ENCODE assay signal across 15 cellular contexts in genomic region chr3:149258714-149259113, GRCh38. TPM values are rescaled to one million over a fixed set of nuclear protein-coding genes. Genes with fewer than 3 reads are reported as not detected.
DNase-seq lines count a peak whose midpoint lies in the region; ATAC-seq and TF ChIP-seq lines count a peak whose summit lies in the region.
"Had no signal": no experiment of that assay in that cellular context is flagged by ENCODE, and none has a peak within 500 bp of the region (broad histone marks: within the 10 kb centered on the region; RNA-seq: fewer than 3 reads in every experiment).

No MANE protein-coding gene starts in this region.

- TF ChIP-seq CTCF in cardiac muscle cell (IDR thresholded peaks at IDR 0.05; ENCODE audit: low read depth, low read length): no peak

- peak overlapping the region in 1 of 2 experiments; percentile 26 for H3K23ac ChIP-seq in mesenchymal stem cell (ENCODE audit: low read length in 2 of 2)

- H2BK5ac ChIP-seq in mesenchymal stem cell (ENCODE audit: low read depth, low read length, poor library complexity, severe bottlenecking): no peak overlapping the region

- DNase-seq in cardiac muscle cell (ENCODE audit: low read depth in 1 of 2, low spot score in 1 of 2): no peak
- DNase-seq in left ventricle myocardium superior: no peak
- no peak for DNase-seq in SJCRH30
- no peak for DNase-seq in mesenchymal stem cell
- no peak for DNase-seq in sciatic nerve (ENCODE audit: low spot score)
- no peak for DNase-seq in GM19240 (ENCODE audit: insufficient read length, low spot score)
- DNase-seq in C1 segment of cervical spinal cord (lab: John Stamatoyannopoulos, UW): no peak
- DNase-seq: ACHN; CD4-positive, alpha-beta memory T cell; DND-41; GDM1 had no signal

- H3K4me1 ChIP-seq in cardiac muscle cell (ENCODE audit: low read depth): peaks cover 5% of the 10 kb centered on the region
- H3K4me1 ChIP-seq in SJCRH30: peaks cover 9% of the 10 kb centered on the region
- no peaks in the 10 kb centered on the region for H3K4me1 ChIP-seq in mesenchymal stem cell (ENCODE audit: control insufficient read depth, insufficient read depth, low read depth, low read length)

- peak overlapping the region; percentile 54 to 67 for H3K4ac ChIP-seq in mesenchymal stem cell (ENCODE audit: low read depth in 1 of 2, low read length in 2 of 2)

- H3K18ac ChIP-seq in mesenchymal stem cell (ENCODE audit: low read depth in 1 of 2, low read length in 2 of 2): peak overlapping the region; percentile 82 to 92

- peak overlapping the region; percentile 98 to 99 for H2BK12ac ChIP-seq in mesenchymal stem cell (ENCODE audit: low read length in 2 of 2)

- peak overlapping the region; percentile 97 for H4K91ac ChIP-seq in mesenchymal stem cell (ENCODE audit: low read length)

- H4K8ac ChIP-seq in mesenchymal stem cell (ENCODE audit: low read length): peak overlapping the region; percentile 89

- peak overlapping the region in 1 of 2 experiments; percentile 88 for H3K14ac ChIP-seq in mesenchymal stem cell (ENCODE audit: low read length in 2 of 2)

- H3K27me3 ChIP-seq in cardiac muscle cell (no peaks in the 10 kb centered on the region), SJCRH30 (no peaks in the 10 kb centered on the region), mesenchymal stem cell (ENCODE audit: control insufficient read depth in 1 of 2, insufficient read depth in 1 of 2, low read length in 2 of 2) (no peaks in the 10 kb centered on the region)
- H3K27me3 ChIP-seq: BLaER1 treated with 17β-estradiol and CSF1 and Interleukin-3, amounts not matched to agents 10 nM and 100 nM had no signal

- intact Hi-C loops in left ventricle myocardium superior (cut with micrococcal nuclease) (no loop called here), sciatic nerve (cut with DNase I) (no loop called here)

- H3K79me1 ChIP-seq in mesenchymal stem cell (replicated peaks; ENCODE audit: low read length, poor library complexity, severe bottlenecking): no peaks in the 10 kb centered on the region

- no peak overlapping the region for H2AK5ac ChIP-seq in mesenchymal stem cell (ENCODE audit: low read length, severe bottlenecking)

- H3K36me3 ChIP-seq in cardiac muscle cell (no peaks in the 10 kb centered on the region), SJCRH30 (no peaks in the 10 kb centered on the region), mesenchymal stem cell (ENCODE audit: control insufficient read depth in 1 of 2, insufficient read depth in 2 of 2, low read depth in 1 of 2, low read length in 2 of 2) (no peaks in the 10 kb centered on the region)
- H3K36me3 ChIP-seq: BLaER1 treated with 17β-estradiol and CSF1 and Interleukin-3, amounts not matched to agents 10 nM and 100 nM had no signal

- H2AFZ ChIP-seq in mesenchymal stem cell (ENCODE audit: low read depth, low read length): no peak overlapping the region

- no peaks in the 10 kb centered on the region for H3K9me3 ChIP-seq in cardiac muscle cell (ENCODE audit: low read depth)
- H3K9me3 ChIP-seq in SJCRH30 (replicated peaks): no peaks in the 10 kb centered on the region
- no peaks in the 10 kb centered on the region for H3K9me3 ChIP-seq in mesenchymal stem cell (ENCODE audit: control insufficient read depth, low read length)
- H3K9me3 ChIP-seq: BLaER1 treated with 17β-estradiol and CSF1 and Interleukin-3, amounts not matched to agents 10 nM and 100 nM had no signal

- H3K4me3 ChIP-seq in cardiac muscle cell: no peak overlapping the region
- H3K4me3 ChIP-seq in SJCRH30: no peak overlapping the region
- no peak overlapping the region for H3K4me3 ChIP-seq in mesenchymal stem cell (ENCODE audit: insufficient read depth in 1 of 2, low read depth in 1 of 2, low read length in 2 of 2)
- H3K4me3 ChIP-seq: BLaER1 treated with 17β-estradiol and CSF1 and Interleukin-3, amounts not matched to agents 10 nM and 100 nM had no signal

- H3K9ac ChIP-seq in mesenchymal stem cell (ENCODE audit: low read length): no peak overlapping the region
- H3K9ac ChIP-seq: BLaER1 treated with 17β-estradiol and CSF1 and Interleukin-3, amounts not matched to agents 10 nM and 100 nM had no signal

- peak overlapping the region; percentile 88 for H2BK120ac ChIP-seq in mesenchymal stem cell (ENCODE audit: low read depth, low read length)

- H3K27ac ChIP-seq in cardiac muscle cell (peak overlapping the region; percentile 7), SJCRH30 (peak overlapping the region; percentile 49), mesenchymal stem cell (ENCODE audit: low read length, poor library complexity, severe bottlenecking) (no peak overlapping the region)
- H3K27ac ChIP-seq: BLaER1 treated with 17β-estradiol and CSF1 and Interleukin-3, amounts not matched to agents 10 nM and 100 nM; HL-60 had no signal

- peak overlapping the region; percentile 99 for H2BK15ac ChIP-seq in mesenchymal stem cell (ENCODE audit: low read depth, poor library complexity, severe bottlenecking)

- WGBS in mesenchymal stem cell: 97% methylated on average over 4 of the region's 4 CpGs

- no peak for ATAC-seq in left ventricle myocardium superior
- peak; percentile 10 for ATAC-seq in sciatic nerve
- ATAC-seq in GM18498 (IDR thresholded peaks at IDR 0.05; ENCODE audit: unreplicated experiment): no peak

- no peak overlapping the region for H3K4me2 ChIP-seq in mesenchymal stem cell (ENCODE audit: low read length, poor library complexity, severe bottlenecking)

RNA-seq across cellular contexts. Expression of gene CP, which starts 37.1 kb away (rescaled TPM):
- total RNA-seq in cardiac muscle cell: 0.12 TPM in 1 of 2 replicates, not detected in the other
- not detected in 2 replicates for polyA plus RNA-seq in cardiac muscle cell
- 2.2 TPM for total RNA-seq in left ventricle myocardium superior
- 0.08 TPM in 1 of 2 replicates, not detected in the other for total RNA-seq in SJCRH30 (2014; rRNA removed; shearing (Covaris generic))
- polyA plus RNA-seq in mesenchymal stem cell (2013, experiment 1 of 2): 0.04 TPM
- polyA plus RNA-seq in mesenchymal stem cell (2013, experiment 2 of 2): 0.15 TPM
- total RNA-seq in sciatic nerve: 26.1 TPM
- total RNA-seq: A172; CD4-positive, alpha-beta memory T cell had no signal
